8 cellular contexts compared by ENCODE assay signal in the genomic region with DNA sequence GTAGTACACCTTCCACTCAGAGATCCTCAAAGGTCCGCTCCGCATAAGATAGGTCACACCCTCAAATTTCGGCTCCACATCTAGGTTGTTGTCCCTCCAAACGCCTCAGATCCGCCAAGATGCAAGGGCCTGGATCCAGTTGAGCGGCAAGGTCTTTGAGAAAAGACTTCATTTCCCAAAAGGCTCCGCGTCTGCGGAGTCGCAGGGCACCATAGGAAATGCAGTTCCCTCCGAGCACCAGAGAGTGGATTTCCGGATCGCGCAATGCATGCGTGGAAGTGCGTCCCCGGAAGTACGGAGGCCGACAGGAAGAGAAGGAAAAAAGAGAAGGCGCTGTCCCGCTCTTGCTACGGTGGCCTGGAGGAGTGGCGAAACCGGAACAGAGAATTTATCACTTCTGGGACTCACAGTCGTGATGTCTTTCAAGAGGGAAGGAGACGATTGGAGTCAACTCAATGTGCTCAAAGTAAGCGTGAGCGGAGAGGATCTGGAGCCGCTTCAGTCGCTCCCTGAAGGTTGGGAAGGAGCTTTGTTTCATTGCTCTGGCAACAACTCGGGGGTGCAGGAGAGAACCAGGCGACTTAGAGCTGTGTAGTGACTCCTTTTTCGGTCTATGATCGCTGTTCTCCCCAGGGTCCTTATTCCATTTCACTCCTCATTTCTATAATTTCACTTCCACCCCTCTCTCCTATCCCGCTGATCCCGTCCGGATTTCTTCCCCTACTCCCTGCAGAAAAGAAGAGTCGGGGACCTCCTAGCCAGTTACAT. TPM values are rescaled to one million over a fixed set of nuclear protein-coding genes. Genes with fewer than 3 reads are reported as not detected.
DNase-seq lines count a peak whose midpoint lies in the region; ATAC-seq and TF ChIP-seq lines count a peak whose summit lies in the region.

A gene with protein sequence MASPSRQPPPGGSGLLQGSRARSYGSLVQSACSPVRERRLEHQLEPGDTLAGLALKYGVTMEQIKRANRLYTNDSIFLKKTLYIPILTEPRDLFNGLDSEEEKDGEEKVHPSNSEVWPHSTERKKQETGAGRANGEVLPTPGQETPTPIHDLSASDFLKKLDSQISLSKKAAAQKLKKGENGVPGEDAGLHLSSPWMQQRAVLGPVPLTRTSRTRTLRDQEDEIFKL (minus strand): TSS at position 165 of the 768 bp plus-strand sequence. CDS start 644 bp downstream, outside the sequence.
Gene SCNM1 (plus strand): TSS at position 407 of the 768 bp plus-strand sequence. CDS start 9 bp downstream, at position 416.

- peaks cover 5% of the 10 kb centered on the region for H3K36me3 ChIP-seq in mucosa of stomach (ENCODE audit: control insufficient read depth, insufficient read depth, low read length)

- peak within 1 kb of the TSS; percentile 73 for H3K4me3 ChIP-seq in mucosa of stomach (ENCODE audit: low read length)

- H3K4me1 ChIP-seq in mucosa of stomach (ENCODE audit: control insufficient read depth, insufficient read depth, low read length): peaks cover 11% of the 10 kb centered on the region

- H3K9ac ChIP-seq in mucosa of stomach (ENCODE audit: low read length): peak within 1 kb of the TSS; percentile 81

- peak; percentile 93 for DNase-seq in DMS53 treated with DMSO at 0.1 percent for 48 hours (lab: John Stamatoyannopoulos, UW; ENCODE audit: unreplicated experiment)
- DNase-seq in KG1 (lab: John Stamatoyannopoulos, UW): peak; percentile 92
- DNase-seq in activated T-cell treated with anti-CD3 and anti-CD28 coated beads, Interleukin-2, amount 50 U/mL, for 48 hours: peak; percentile 96 to 98
- DNase-seq in stimulated activated CD8-positive, alpha-beta memory T cell treated with anti-CD3 and anti-CD28 coated beads, Interleukin-4, amount 100 ng/mL, for 48 hours: peak; percentile 95

- ATAC-seq in GM21723 (IDR thresholded peaks at IDR 0.05; ENCODE audit: unreplicated experiment) (peak; percentile 82), esophagus mucosa (peak; percentile 93)

- no peaks in the 10 kb centered on the region for H3K27me3 ChIP-seq in mucosa of stomach (ENCODE audit: control insufficient read depth, insufficient read depth, low read length)

- no peaks in the 10 kb centered on the region for H3K9me3 ChIP-seq in mucosa of stomach (ENCODE audit: control insufficient read depth, low read length)

TF ChIP-seq in PFSK-1, 5 proteins besides CTCF, POLR2A, EP300 and RAD21:
- TF ChIP-seq TAF1 (IDR thresholded peaks at IDR 0.05; ENCODE audit: borderline replicate concordance, insufficient read depth, low read length) (peak; percentile 79; the same call in 1 of the 2 replicates), FOXP2 (optimal IDR thresholded peaks at IDR 0.05; ENCODE audit: borderline replicate concordance, extremely low read depth, extremely low read length, insufficient read depth) (peak; percentile 83), REST (IDR thresholded peaks at IDR 0.05; ENCODE audit: insufficient read depth in 1 of 2, low read depth in 2 of 2, low read length in 2 of 2) (peak; percentile 65 to 81; a peak in 3 of 4 replicates), SIN3A (IDR thresholded peaks at IDR 0.05; ENCODE audit: borderline replicate concordance, insufficient read depth, low read length) (peak; percentile 84; the same call in 1 of the 2 replicates), POLR2AphosphoS5 (IDR thresholded peaks at IDR 0.05; ENCODE audit: low read depth, low read length) (peak; percentile 91)

RNA-seq across cellular contexts. Expression of the first gene that starts in this region (rescaled TPM):
- 13.0 TPM for polyA plus RNA-seq in PFSK-1 (2012; ENCODE audit: insufficient read length, low read depth)
- 5.0 TPM for total RNA-seq in esophagus mucosa

RNA-seq across cellular contexts. Expression of gene SCNM1, which starts in this region (rescaled TPM):
- polyA plus RNA-seq in PFSK-1 (2012; ENCODE audit: insufficient read length, low read depth): 90.0 TPM
- 30.6 TPM for total RNA-seq in esophagus mucosa

Comparison
In these comparisons a context has a peak if more than half of its experiments do, and no peak if none do; other contexts are left out.
1. Peak in every context shown above with its lines: DNase-seq, ATAC-seq and H3K4me3 ChIP-seq.